Comparison of ENCODE assay signal across 1 cellular context in genomic region chr4:169707958-169708643, GRCh38.
TF ChIP-seq lines count a peak whose summit lies in the region.

No MANE protein-coding gene starts in this region.

TF ChIP-seq in GM23338, 12 proteins besides CTCF, POLR2A, EP300 and RAD21 (continued from another document):
- TF ChIP-seq CREB1 (CRISPR knock-in tag; IDR thresholded peaks at IDR 0.05; ENCODE audit: low read depth) (no peak), ZNF462 (CRISPR knock-in tag; IDR thresholded peaks at IDR 0.05) (no peak), JUNB (IDR thresholded peaks at IDR 0.05; ENCODE audit: unreplicated experiment) (no peak), POLR2AphosphoS5 (IDR thresholded peaks at IDR 0.05; ENCODE audit: low read depth) (no peak), EZH2phosphoT487 (IDR thresholded peaks at IDR 0.05; ENCODE audit: unreplicated experiment) (no peak), ZNF114 (CRISPR knock-in tag; IDR thresholded peaks at IDR 0.05) (no peak), EZH2 (IDR thresholded peaks at IDR 0.05; ENCODE audit: low read depth, unreplicated experiment) (no peak), ETS1 (IDR thresholded peaks at IDR 0.05) (no peak), NANOG (IDR thresholded peaks at IDR 0.05; ENCODE audit: borderline replicate concordance) (no peak), REST (IDR thresholded peaks at IDR 0.05; ENCODE audit: unreplicated experiment) (no peak)
